Comparison of ENCODE assay signal across 16 cellular contexts in genomic region chr5:170305646-170306025, GRCh38. TPM values are rescaled to one million over a fixed set of nuclear protein-coding genes. Genes with fewer than 3 reads are reported as not detected.
DNase-seq lines count a peak whose midpoint lies in the region; ATAC-seq and TF ChIP-seq lines count a peak whose summit lies in the region.
"Had no signal": no experiment of that assay in that cellular context is flagged by ENCODE, and none has a peak within 500 bp of the region (broad histone marks: within the 10 kb centered on the region; RNA-seq: fewer than 3 reads in every experiment).

No MANE protein-coding gene starts in this region.

- no peak overlapping the region for H3K4me3 ChIP-seq in heart left ventricle
- no peak overlapping the region for H3K4me3 ChIP-seq in adrenal gland
- H3K4me3 ChIP-seq in neutrophil (ENCODE audit: low read depth in 1 of 2, low read length in 1 of 2): no peak overlapping the region

- intact Hi-C loops in heart left ventricle (cut with DNase I) (no loop called here), Right ventricle myocardium inferior (cut with DNase I) (no loop called here), adrenal gland (cut with DNase I) (no loop called here)

- H3K4me1 ChIP-seq in heart left ventricle (peaks cover 0 to 78% (median 37%) of the 10 kb centered on the region in 12 donors), adrenal gland (replicated peaks in 1 of 2) (peaks cover 23 to 44% of the 10 kb centered on the region in 2 donors), neutrophil (ENCODE audit: control insufficient read depth in 1 of 2, insufficient read depth in 1 of 2, low read depth in 1 of 2, low read length in 1 of 2) (peaks cover 96 to 97% of the 10 kb centered on the region in 2 experiments)

- H3K27ac ChIP-seq in heart left ventricle (peak overlapping the region in 10 of 12 donors; percentile 47 to 89 (median 74)), adrenal gland (peak overlapping the region in 3 of 5 donors; percentile 54 to 84 (median 61)), neutrophil (peak overlapping the region; percentile 97)

- no peaks in the 10 kb centered on the region for H3K9me3 ChIP-seq in heart left ventricle
- no peaks in the 10 kb centered on the region for H3K9me3 ChIP-seq in adrenal gland (replicated peaks in 1 of 3)
- H3K9me3 ChIP-seq in neutrophil: no peaks in the 10 kb centered on the region

- no peak for DNase-seq in heart left ventricle
- no peak for DNase-seq in Right ventricle myocardium inferior (ENCODE audit: missing footprints)
- DNase-seq in adrenal gland: no peak
- no peak for DNase-seq in NCI-H146 treated with DMSO at 0.1 percent for 48 hours (lab: John Stamatoyannopoulos, UW; ENCODE audit: unreplicated experiment)
- DNase-seq in NCI-H82 (lab: John Stamatoyannopoulos, UW): no peak
- DNase-seq in islet precursor cell: no peak
- DNase-seq: HFFc6, NCI-H1092 treated with DMSO at 0.1 percent for 48 hours, NCI-H187, NCI-H446, NCI-H774, SHP77 had no signal

- TF ChIP-seq POLR2A in heart left ventricle (IDR thresholded peaks at IDR 0.05) (no peak), adrenal gland (IDR thresholded peaks at IDR 0.05) (no peak)

- no peaks in the 10 kb centered on the region for H3K36me3 ChIP-seq in heart left ventricle
- H3K36me3 ChIP-seq in adrenal gland (replicated peaks in 1 of 2): no peaks in the 10 kb centered on the region
- no peaks in the 10 kb centered on the region for H3K36me3 ChIP-seq in neutrophil

- TF ChIP-seq CTCF in heart left ventricle (IDR thresholded peaks at IDR 0.05): no peak
- no peak for TF ChIP-seq CTCF in adrenal gland (IDR thresholded peaks at IDR 0.05)
- no peak for TF ChIP-seq CTCF in neutrophil (IDR thresholded peaks at IDR 0.05)

- H3K27me3 ChIP-seq in heart left ventricle (no peaks in the 10 kb centered on the region), adrenal gland (no peaks in the 10 kb centered on the region), neutrophil (no peaks in the 10 kb centered on the region)

- ATAC-seq in heart left ventricle (peak in 2 of 4 donors; percentile 3 to 6), Right ventricle myocardium inferior (no peak)
- ATAC-seq: Panc1 had no signal

- WGBS in heart left ventricle, 4 donors: 66 to 83% (median 71%) methylated on average over 3 of the region's 3 CpGs
- WGBS in adrenal gland, 4 donors: 87 to 100% (median 95%) methylated on average over 3 of the region's 3 CpGs

RNA-seq across cellular contexts. Expression of gene LCP2, which starts 8.1 kb away (rescaled TPM):
- total RNA-seq in heart left ventricle: 10 to 100 TPM in 2 of 9 donors, 1 to 10 TPM in 7; 2.8 to 73.7 (median 6.1) TPM
- polyA plus RNA-seq in heart left ventricle: 1 to 10 TPM; 2.2 to 3.1 TPM
- total RNA-seq in Right ventricle myocardium inferior: 6.7 TPM
- total RNA-seq in adrenal gland: 10 to 100 TPM in 7 of 8 donors, 1 to 10 TPM in 1; 5.2 to 53.7 (median 23.0) TPM
- 10 to 100 TPM in 2 of 3 donors, 1 to 10 TPM in 1; 9.3 to 17.1 (median 13.9) TPM for polyA plus RNA-seq in adrenal gland
- total RNA-seq: HFFc6 had no signal
- polyA plus RNA-seq: AG04450, BJ had no signal
